ENCODE assay signal across 1 cellular context in the genomic region with DNA sequence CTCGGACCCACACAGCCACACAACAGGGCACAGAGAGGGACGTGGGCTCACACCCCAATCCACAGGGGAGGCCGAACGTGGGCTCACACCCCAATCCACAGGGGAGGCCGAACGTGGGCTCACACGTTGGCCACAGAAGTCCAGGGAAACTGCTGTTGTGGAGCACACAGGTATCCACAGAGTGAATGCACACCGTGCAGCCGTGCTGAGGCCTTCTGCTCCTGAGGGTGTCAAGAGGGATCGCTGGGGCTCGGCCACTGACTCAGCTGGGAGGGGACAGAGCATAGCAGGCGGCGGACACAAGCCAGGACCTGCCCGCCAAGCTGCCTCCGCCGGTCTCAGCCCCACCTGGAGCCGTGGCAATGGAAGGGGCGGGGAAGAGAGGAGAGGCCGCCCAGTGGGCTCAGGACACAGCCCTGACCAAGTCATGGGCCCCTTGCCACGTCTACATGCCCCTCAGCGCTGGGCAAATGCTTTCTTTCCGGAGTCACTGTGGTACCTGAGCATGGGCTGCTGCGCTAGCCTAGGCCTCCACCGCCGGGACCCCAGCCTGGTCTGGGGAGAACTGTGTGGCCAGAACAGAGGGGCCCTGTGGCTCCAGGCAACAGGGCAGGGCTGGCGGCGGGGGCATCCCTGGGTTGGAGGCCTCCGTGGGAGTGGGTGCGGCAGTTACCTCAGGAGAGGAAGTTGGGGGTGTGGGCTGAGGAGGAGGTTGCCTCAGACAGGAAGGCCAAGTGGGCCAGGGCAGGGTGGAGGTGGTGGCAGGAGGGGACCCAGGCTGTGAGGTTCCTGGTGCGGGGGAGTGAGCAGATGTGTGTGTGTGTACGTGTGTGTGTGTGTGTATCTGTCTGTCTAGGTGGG.
TF ChIP-seq lines count a peak whose summit lies in the region.

No MANE protein-coding gene starts in this region.

TF ChIP-seq in HCT116, 20 proteins besides CTCF, POLR2A, EP300 and RAD21:
- TF ChIP-seq EZH2phosphoT487 (IDR thresholded peaks at IDR 0.05; ENCODE audit: borderline replicate concordance) (no peak), POLR2AphosphoS5 (IDR thresholded peaks at IDR 0.05; ENCODE audit: low read depth, low read length) (peak; percentile 75), YY1 (IDR thresholded peaks at IDR 0.05; ENCODE audit: extremely low read depth, insufficient replicate concordance, low read depth, low read length) (peak; percentile 35), ZFX (IDR thresholded peaks at IDR 0.05) (peak; percentile 64)
